ENCODE assay signal across 29 cellular contexts in genomic region chr10:68167790-68168189, GRCh38. TPM values are rescaled to one million over a fixed set of nuclear protein-coding genes. Genes with fewer than 3 reads are reported as not detected.
"Had no signal": no experiment of that assay in that cellular context is flagged by ENCODE, and none has a peak within 500 bp of the region (broad histone marks: within the 10 kb centered on the region; RNA-seq: fewer than 3 reads in every experiment).

No MANE protein-coding gene starts in this region.

- H3K9me3 Mint-ChIP-seq: natural killer cell treated with Interleukin-12 subunit alpha and Interleukin-12 subunit beta and Interleukin-15 and Interleukin-18, amount 100 ng/mL, for 72 hours; stimulated activated effector memory CD8-positive, alpha-beta T cell treated with anti-CD3 and anti-CD28 coated beads, Interleukin-12 subunit alpha, Interleukin-12 subunit beta, amount 100 ng/mL, for 72 hours; stimulated activated naive CD8-positive, alpha-beta T cell treated with anti-CD3 and anti-CD28 coated beads, Interleukin-15, Interleukin-2, amounts not matched to agents 100 ng/mL and 50 ng/mL, for 24 hours; type B pancreatic cell had no signal

- H3K4me3 Mint-ChIP-seq: naive thymus-derived CD4-positive, alpha-beta T cell; natural killer cell treated with Interleukin-12 subunit alpha and Interleukin-12 subunit beta and Interleukin-15 and Interleukin-18, amount 100 ng/mL, for 72 hours; stimulated activated effector memory CD8-positive, alpha-beta T cell treated with anti-CD3 and anti-CD28 coated beads, Interleukin-12 subunit alpha, Interleukin-12 subunit beta, amount 100 ng/mL, for 72 hours; stimulated activated naive CD8-positive, alpha-beta T cell treated with anti-CD3 and anti-CD28 coated beads, Interleukin-15, Interleukin-2, amounts not matched to agents 100 ng/mL and 50 ng/mL, for 24 hours; type B pancreatic cell had no signal

- H3K36me3 ChIP-seq: pancreas, prostate gland, suprapubic skin, thoracic aorta, tibial artery, vagina had no signal

- ATAC-seq: heart right ventricle; mucosa of descending colon; naive thymus-derived CD4-positive, alpha-beta T cell; natural killer cell treated with Interleukin-12 subunit alpha and Interleukin-12 subunit beta and Interleukin-15 and Interleukin-18, amount 100 ng/mL, for 72 hours; pancreas; sciatic nerve; stimulated activated effector memory CD8-positive, alpha-beta T cell treated with anti-CD3 and anti-CD28 coated beads, Interleukin-12 subunit alpha, Interleukin-12 subunit beta, amount 100 ng/mL, for 72 hours had no signal

- H3K27ac Mint-ChIP-seq: naive thymus-derived CD4-positive, alpha-beta T cell; natural killer cell treated with Interleukin-12 subunit alpha and Interleukin-12 subunit beta and Interleukin-15 and Interleukin-18, amount 100 ng/mL, for 72 hours; stimulated activated effector memory CD8-positive, alpha-beta T cell treated with anti-CD3 and anti-CD28 coated beads, Interleukin-12 subunit alpha, Interleukin-12 subunit beta, amount 100 ng/mL, for 72 hours; stimulated activated naive CD8-positive, alpha-beta T cell treated with anti-CD3 and anti-CD28 coated beads, Interleukin-15, Interleukin-2, amounts not matched to agents 100 ng/mL and 50 ng/mL, for 24 hours; type B pancreatic cell had no signal

- H3K36me3 Mint-ChIP-seq: natural killer cell treated with Interleukin-12 subunit alpha and Interleukin-12 subunit beta and Interleukin-15 and Interleukin-18, amount 100 ng/mL, for 72 hours; stimulated activated effector memory CD8-positive, alpha-beta T cell treated with anti-CD3 and anti-CD28 coated beads, Interleukin-12 subunit alpha, Interleukin-12 subunit beta, amount 100 ng/mL, for 72 hours; type B pancreatic cell had no signal

- H3K27me3 ChIP-seq: heart right ventricle, hepatocyte, pancreas, suprapubic skin, tibial artery, vagina had no signal

- H3K4me2 ChIP-seq: hepatocyte had no signal

- H3K4me3 ChIP-seq: heart right ventricle, hepatocyte, left ventricle myocardium inferior, lung, mucosa of descending colon, pancreas, prostate gland, skin epidermis, suprapubic skin, thoracic aorta, tibial artery, vagina had no signal

- H2AFZ ChIP-seq: hepatocyte had no signal

- H3K79me2 ChIP-seq: hepatocyte had no signal

- DNase-seq: heart right ventricle; islet precursor cell; left ventricle myocardium inferior; midbrain; mucosa of descending colon; naive thymus-derived CD4-positive, alpha-beta T cell; nucleus accumbens; pancreas; posterior cingulate gyrus; stimulated activated CD4-positive, alpha-beta T cell treated with anti-CD3 and anti-CD28 coated beads, Interleukin-12 subunit alpha, Interleukin-12 subunit beta, amount 100 ng/mL, for 4 hours; stimulated activated CD4-positive, alpha-beta T cell treated with anti-CD3 and anti-CD28 coated beads, Interleukin-4, amount 100 ng/mL, for 24 hours; stimulated activated naive CD4-positive, alpha-beta T cell; tibial artery had no signal

- H3K27ac ChIP-seq: heart right ventricle, hepatocyte, left ventricle myocardium inferior, pancreas, prostate gland, skin epidermis, suprapubic skin, thoracic aorta, tibial artery, vagina had no signal

- H3K9me3 ChIP-seq: heart right ventricle, left ventricle myocardium inferior, mucosa of descending colon, pancreas, prostate gland, suprapubic skin, thoracic aorta, tibial artery, vagina had no signal

- H3K4me1 ChIP-seq: heart right ventricle, pancreas, prostate gland, suprapubic skin, tibial artery, vagina had no signal

- H3K27me3 Mint-ChIP-seq: stimulated activated naive CD8-positive, alpha-beta T cell treated with anti-CD3 and anti-CD28 coated beads, Interleukin-15, Interleukin-2, amounts not matched to agents 100 ng/mL and 50 ng/mL, for 24 hours; type B pancreatic cell had no signal

RNA-seq across cellular contexts. Expression of gene MYPN, which starts 58.5 kb away (rescaled TPM):
- total RNA-seq: hepatocyte; mesenteric fat pad; naive thymus-derived CD4-positive, alpha-beta T cell; subcutaneous adipose tissue; thoracic aorta; vagina had no signal
- polyA plus RNA-seq: hepatocyte; naive thymus-derived CD4-positive, alpha-beta T cell; neural cell; urinary bladder had no signal
